In genomic region chr20:57568960-57569359, GRCh38 we compare ENCODE assay signal across 1 cellular context.
TF ChIP-seq lines count a peak whose summit lies in the region.

No MANE protein-coding gene starts in this region.

TF ChIP-seq in K562, 482 proteins besides CTCF, POLR2A, EP300 and RAD21:
- TF ChIP-seq ZNF511 (CRISPR knock-in tag; IDR thresholded peaks at IDR 0.05) (no peak), C11orf30 (IDR thresholded peaks at IDR 0.05; ENCODE audit: low read depth) (no peak)
